8 cellular contexts compared by ENCODE assay signal in the genomic region with DNA sequence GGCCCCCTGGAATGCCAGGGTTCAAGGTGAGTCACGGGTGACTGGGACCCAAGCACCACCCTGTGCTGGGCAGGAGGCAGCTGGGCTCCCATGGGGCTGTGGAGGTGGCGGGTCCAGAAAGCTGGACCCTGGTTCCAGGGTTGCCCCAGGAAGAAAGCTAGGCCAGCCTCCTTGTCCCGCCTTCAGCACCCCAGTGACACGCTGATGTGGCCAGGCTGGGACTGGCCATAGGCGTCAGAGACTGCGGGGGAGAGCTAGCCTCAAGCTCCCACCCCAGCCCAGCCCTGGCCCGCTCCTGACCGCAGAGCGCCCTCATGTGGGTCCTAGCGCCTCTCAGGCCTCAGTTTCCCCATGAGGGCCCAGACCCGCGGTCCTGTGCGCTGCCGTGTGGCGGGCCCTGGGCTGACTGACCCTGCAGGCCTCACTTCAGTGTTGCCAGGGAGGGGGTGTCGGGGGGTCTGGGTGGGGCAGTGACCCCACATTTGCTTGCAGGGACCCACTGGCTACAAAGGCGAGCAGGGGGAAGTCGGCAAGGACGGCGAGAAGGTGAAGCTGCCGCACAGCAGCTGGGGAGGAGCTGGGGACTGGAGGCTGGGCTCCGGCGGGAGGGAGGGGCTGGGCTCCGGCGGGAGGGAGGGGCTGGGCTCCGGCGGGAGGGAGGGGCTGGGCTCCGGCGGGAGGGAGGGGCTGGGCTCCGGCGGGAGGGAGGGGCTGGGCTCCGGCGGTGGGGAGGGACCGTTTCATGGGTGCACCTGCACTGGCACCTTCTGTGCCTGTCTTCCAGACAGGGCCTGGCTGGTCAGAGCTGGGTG. TPM values are rescaled to one million over a fixed set of nuclear protein-coding genes. Genes with fewer than 3 reads are reported as not detected.
DNase-seq lines count a peak whose midpoint lies in the region; ATAC-seq and TF ChIP-seq lines count a peak whose summit lies in the region.

No MANE protein-coding gene starts in this region.

- H3K14ac ChIP-seq in IMR-90 (replicated peaks; ENCODE audit: low read depth, low read length): no peak overlapping the region

- H3K9me2 ChIP-seq in SU-DHL-6 (replicated peaks; ENCODE audit: insufficient read depth, low read length): no peaks in the 10 kb centered on the region

- no peak for TF ChIP-seq POLR2A in IMR-90 (IDR thresholded peaks at IDR 0.05; ENCODE audit: low read depth, low read length)
- TF ChIP-seq POLR2A in erythroblast (IDR thresholded peaks at IDR 0.05; ENCODE audit: low read length): no peak

- H2BK20ac ChIP-seq in IMR-90 (ENCODE audit: low read depth, low read length): no peak overlapping the region

- no peak overlapping the region for H2BK15ac ChIP-seq in IMR-90 (ENCODE audit: low read depth, low read length)

- no peaks in the 10 kb centered on the region for H3K9me3 ChIP-seq in IMR-90 (ENCODE audit: control insufficient read depth, insufficient read depth, low read length)
- H3K9me3 ChIP-seq in SU-DHL-6 (ENCODE audit: insufficient read depth, low read length): no peaks in the 10 kb centered on the region
- no peaks in the 10 kb centered on the region for H3K9me3 ChIP-seq in parathyroid adenoma (ENCODE audit: control insufficient read depth, low read length)

- TF ChIP-seq RAD21 in IMR-90 (IDR thresholded peaks at IDR 0.05; ENCODE audit: low read length): no peak

- no peak overlapping the region for H2BK120ac ChIP-seq in IMR-90 (ENCODE audit: low read depth, low read length)

- H3K27me3 ChIP-seq in IMR-90 (ENCODE audit: control insufficient read depth, insufficient read depth, low read length) (no peaks in the 10 kb centered on the region), SU-DHL-6 (ENCODE audit: low read length) (no peaks in the 10 kb centered on the region), parathyroid adenoma (ENCODE audit: control insufficient read depth, insufficient read depth, low read length) (no peaks in the 10 kb centered on the region)

- no peaks in the 10 kb centered on the region for H3F3A ChIP-seq in SU-DHL-6 (ENCODE audit: insufficient read depth)

- H3K56ac ChIP-seq in IMR-90 (ENCODE audit: extremely low read depth, insufficient read depth, low read length): no peak overlapping the region

- H2BK5ac ChIP-seq in IMR-90 (ENCODE audit: low read depth, low read length, poor library complexity, severe bottlenecking): no peak overlapping the region

- H3K79me1 ChIP-seq in IMR-90 (ENCODE audit: low read depth in 1 of 2, low read length in 2 of 2): no peaks in the 10 kb centered on the region

- H3K4ac ChIP-seq in IMR-90 (ENCODE audit: low read depth, low read length): no peak overlapping the region

- H3K36me3 ChIP-seq in IMR-90 (ENCODE audit: control insufficient read depth, insufficient read depth, low read length): no peaks in the 10 kb centered on the region
- no peaks in the 10 kb centered on the region for H3K36me3 ChIP-seq in SU-DHL-6 (ENCODE audit: low read length)
- H3K36me3 ChIP-seq in parathyroid adenoma (ENCODE audit: control insufficient read depth, insufficient read depth, low read length): no peaks in the 10 kb centered on the region

- in situ Hi-C loops in IMR-90 (cut with MboI; ENCODE audit: low sequenced_read_pairs): no loop called here

- DNase-seq in COLO668 (lab: John Stamatoyannopoulos, UW; ENCODE audit: unreplicated experiment) (peak; percentile 30), IMR-90 (no peak), erythroblast (lab: John Stamatoyannopoulos, UW) (peak; percentile 36 to 49), NK-92 (lab: John Stamatoyannopoulos, UW; ENCODE audit: unreplicated experiment) (no peak), AG20443 (ENCODE audit: low spot score) (no peak)

- H2AK5ac ChIP-seq in IMR-90 (ENCODE audit: low read depth, low read length): peak overlapping the region; percentile 8; the same call in 1 of the 2 replicates

- no peak overlapping the region for H4K8ac ChIP-seq in IMR-90 (ENCODE audit: low read depth in 2 of 2, low read length in 2 of 2)

- H2AK9ac ChIP-seq in IMR-90 (replicated peaks; ENCODE audit: low read depth, low read length, poor library complexity): no peak overlapping the region

- no peak overlapping the region for H3K27ac ChIP-seq in IMR-90 (ENCODE audit: insufficient read depth, low read length)
- H3K27ac ChIP-seq in SU-DHL-6 (ENCODE audit: low read depth, low read length): no peak overlapping the region
- H3K27ac ChIP-seq in parathyroid adenoma: no peak overlapping the region

- TF ChIP-seq CTCF in IMR-90 (conservative IDR thresholded peaks at IDR 0.05; ENCODE audit: low read depth, low read length): no peak
- TF ChIP-seq CTCF in SU-DHL-6 (IDR thresholded peaks at IDR 0.05; ENCODE audit: insufficient read depth, low read length, poor library complexity, severe bottlenecking): no peak
- TF ChIP-seq CTCF in parathyroid adenoma (IDR thresholded peaks at IDR 0.05): no peak

- no peaks in the 10 kb centered on the region for H4K20me1 ChIP-seq in IMR-90 (ENCODE audit: insufficient read depth, low read length)
- no peaks in the 10 kb centered on the region for H4K20me1 ChIP-seq in SU-DHL-6 (ENCODE audit: low read depth, low read length)

- no peak overlapping the region for H2AFZ ChIP-seq in IMR-90 (replicated peaks; ENCODE audit: low read length, poor library complexity)
- H2AFZ ChIP-seq in SU-DHL-6 (ENCODE audit: low read depth, low read length, severe bottlenecking): no peak overlapping the region
- H2AFZ ChIP-seq in parathyroid adenoma: peak overlapping the region; percentile 50

- intact Hi-C loops in IMR-90 (cut with micrococcal nuclease): no loop called here

- no peak overlapping the region for H3K23ac ChIP-seq in IMR-90 (ENCODE audit: low read depth, low read length)

- no peak overlapping the region for H3K4me3 ChIP-seq in IMR-90 (ENCODE audit: insufficient read depth, low read depth, low read length)
- H3K4me3 ChIP-seq in SU-DHL-6 (ENCODE audit: insufficient read depth, low read length, poor library complexity, severe bottlenecking): no peak overlapping the region
- H3K4me3 ChIP-seq in parathyroid adenoma (ENCODE audit: low read depth, low read length): peak overlapping the region; percentile 43

- POLR2A ChIA-PET in IMR-90 (lab: Charles Lee; ENCODE audit: unreplicated experiment): no interaction called here

- no peak overlapping the region for H4K91ac ChIP-seq in IMR-90 (ENCODE audit: insufficient read depth, low read depth, low read length)

- dilution Hi-C loops in IMR-90 (cut with HindIII; ENCODE audit: low sequenced_read_pairs, unreplicated experiment): no loop called here

- no peak overlapping the region for H4K5ac ChIP-seq in IMR-90 (ENCODE audit: low read depth, low read length)

- H3K79me2 ChIP-seq in SU-DHL-6 (ENCODE audit: insufficient read depth, low read length) (no peaks in the 10 kb centered on the region), parathyroid adenoma (no peaks in the 10 kb centered on the region)

- H3K4me2 ChIP-seq in IMR-90 (ENCODE audit: low read depth, low read length) (no peak overlapping the region), SU-DHL-6 (ENCODE audit: low read depth, low read length, poor library complexity, severe bottlenecking) (peak overlapping the region; percentile 24), parathyroid adenoma (ENCODE audit: low read length) (peak overlapping the region; percentile 61)

- CTCF ChIA-PET in IMR-90 (lab: Yijun Ruan, JAX): no interaction called here

- peaks cover under 1% of the 10 kb centered on the region for H3K4me1 ChIP-seq in IMR-90 (ENCODE audit: control insufficient read depth, insufficient read depth, low read length)
- no peaks in the 10 kb centered on the region for H3K4me1 ChIP-seq in parathyroid adenoma

- H3K9me1 ChIP-seq in IMR-90 (ENCODE audit: insufficient read depth, low read length): no peaks in the 10 kb centered on the region

- BruUV-seq in IMR-90 (replicated peaks; lab: Mats Ljungman, UMichigan): no TSS peak

- WGBS in IMR-90 (ENCODE audit: extremely low coverage in 2 of 2, insufficient read length in 1 of 2), 2 experiments: 84% methylated on average over 5 of the region's 34 CpGs; no CpG with 5 or more reads in 1 of the 2 experiments

- H3K9ac ChIP-seq in IMR-90 (ENCODE audit: low read depth, low read length) (no peak overlapping the region), SU-DHL-6 (ENCODE audit: low read length) (no peak overlapping the region), parathyroid adenoma (no peak overlapping the region)

- ATAC-seq in IMR-90 (ENCODE audit: low read depth) (peak; percentile 45), HG02870 (IDR thresholded peaks at IDR 0.05; ENCODE audit: unreplicated experiment) (no peak)

- no peak overlapping the region for H3K18ac ChIP-seq in IMR-90 (ENCODE audit: low read depth, low read length)

TF ChIP-seq in IMR-90, 13 proteins besides CTCF, POLR2A, EP300 and RAD21 (continues in another document):
- TF ChIP-seq CEBPB (IDR thresholded peaks at IDR 0.05; ENCODE audit: low read depth, low read length) (no peak), MAZ (IDR thresholded peaks at IDR 0.05; ENCODE audit: borderline replicate concordance, low read depth, low read length) (no peak), MAFK (IDR thresholded peaks at IDR 0.05; ENCODE audit: low read depth, low read length) (no peak), FOS (IDR thresholded peaks at IDR 0.05; ENCODE audit: low read depth, low read length) (no peak), NFE2L2 (IDR thresholded peaks at IDR 0.05; ENCODE audit: low read depth, low read length) (no peak), BHLHE40 (IDR thresholded peaks at IDR 0.05; ENCODE audit: low read depth, low read length) (no peak)

RNA-seq across cellular contexts. Expression of a gene that starts 7.8 kb away (rescaled TPM):
- total RNA-seq in IMR-90 (2012; rRNA removed): 0.28 and 0.36 TPM in 2 replicates
- 1.4 TPM in 2 replicates for polyA plus RNA-seq in IMR-90 (2012; rRNA removed)
- polyA plus RNA-seq in IMR-90 (2012; cell fraction: cytosol; rRNA removed): 2.3 and 2.9 TPM in 2 replicates
- 11.3 and 14.6 TPM in 2 replicates for polyA plus RNA-seq in IMR-90 (2012; cell fraction: nucleus; rRNA removed; ENCODE audit: low replicate concordance)

RNA-seq across cellular contexts. Expression of a gene that starts 20.0 kb away (rescaled TPM):
- 22.4 and 26.9 TPM in 2 replicates for total RNA-seq in IMR-90 (2012; rRNA removed)
- 30.1 and 38.2 TPM in 2 replicates for polyA plus RNA-seq in IMR-90 (2012; rRNA removed)
- polyA plus RNA-seq in IMR-90 (2012; cell fraction: cytosol; rRNA removed): 45.5 and 52.1 TPM in 2 replicates
- 73.9 and 106 TPM in 2 replicates for polyA plus RNA-seq in IMR-90 (2012; cell fraction: nucleus; rRNA removed; ENCODE audit: low replicate concordance)

RNA-seq across cellular contexts. Expression of a gene that starts 28.4 kb away (rescaled TPM):
- total RNA-seq in IMR-90 (2012; rRNA removed): 18.3 and 21.9 TPM in 2 replicates
- 15.5 and 17.7 TPM in 2 replicates for polyA plus RNA-seq in IMR-90 (2012; rRNA removed)
- polyA plus RNA-seq in IMR-90 (2012; cell fraction: cytosol; rRNA removed): 14.9 and 16.0 TPM in 2 replicates
- 21.4 and 23.1 TPM in 2 replicates for polyA plus RNA-seq in IMR-90 (2012; cell fraction: nucleus; rRNA removed; ENCODE audit: low replicate concordance)

RNA-seq across cellular contexts. Expression of a gene that starts 36.9 kb away (rescaled TPM):
- 8.2 and 8.3 TPM in 2 replicates for total RNA-seq in IMR-90 (2012; rRNA removed)
- 5.6 and 6.0 TPM in 2 replicates for polyA plus RNA-seq in IMR-90 (2012; rRNA removed)
- polyA plus RNA-seq in IMR-90 (2012; cell fraction: cytosol; rRNA removed): 2.6 and 3.6 TPM in 2 replicates
- 2.4 and 9.6 TPM in 2 replicates for polyA plus RNA-seq in IMR-90 (2012; cell fraction: nucleus; rRNA removed; ENCODE audit: low replicate concordance)

Comparison
In these comparisons a context has a peak if more than half of its experiments do, and no peak if none do; other contexts are left out.
1. DNase-seq: peak in COLO668 (single experiment) and erythroblast (2 of 2); none in IMR-90 (single experiment), NK-92 (single experiment) and AG20443 (single experiment).